In the genomic region with DNA sequence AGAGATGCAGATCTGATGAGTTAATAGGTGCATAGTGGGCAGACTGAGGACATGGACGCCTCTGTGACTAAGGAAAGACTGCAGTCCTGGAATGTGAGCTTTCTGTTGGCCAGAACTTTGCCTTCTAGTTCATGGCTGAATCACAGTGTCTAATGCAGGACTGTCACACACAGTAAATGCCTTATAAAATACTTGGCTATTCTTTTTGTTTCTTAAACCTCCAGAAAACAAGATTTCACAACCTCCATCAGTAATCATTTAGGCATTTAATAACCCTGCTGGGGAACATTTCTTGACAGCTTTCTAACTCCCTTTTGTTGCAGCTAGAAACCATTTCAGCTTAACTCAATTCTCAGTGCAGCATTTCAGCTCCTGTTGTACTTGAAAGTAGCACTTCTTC, we compare ENCODE assay signal across 10 cellular contexts.
DNase-seq lines count a peak whose midpoint lies in the region; ATAC-seq and TF ChIP-seq lines count a peak whose summit lies in the region.
"Had no signal": no experiment of that assay in that cellular context is flagged by ENCODE, and none has a peak within 500 bp of the region (broad histone marks: within the 10 kb centered on the region; RNA-seq: fewer than 3 reads in every experiment).

No MANE protein-coding gene starts in this region.

- ATAC-seq in SK-N-SH treated with all-trans-retinoic acid at 6 μM for 48 hours: peak; percentile 88
- ATAC-seq in HG02852 (IDR thresholded peaks at IDR 0.05; ENCODE audit: unreplicated experiment): no peak
- ATAC-seq: stimulated activated naive CD8-positive, alpha-beta T cell treated with anti-CD3 and anti-CD28 coated beads, Interleukin-15, Interleukin-2, amounts not matched to agents 100 U/mL and 50 U/mL, for 24 hours had no signal

- no peaks in the 10 kb centered on the region for H3K4me1 Mint-ChIP-seq in nephron progenitor cell

- peak; percentile 95 for DNase-seq in EH (ENCODE audit: low read depth)
- peak; percentile 88 for DNase-seq in fibroblast of the aortic adventitia (ENCODE audit: low read depth)
- peak; percentile 33 for DNase-seq in retinal pigment epithelial cell (ENCODE audit: low read depth)
- DNase-seq in activated effector memory CD4-positive, alpha-beta T cell treated with anti-CD3 and anti-CD28 coated beads, Interleukin-2, amount 50 U/mL, for 16 hours: no peak
- DNase-seq in nephron progenitor cell: no peak
- no peak for DNase-seq in activated gamma-delta T cell treated with Interleukin-2 at 50 U/mL for 16 hours
- DNase-seq: amniotic stem cell; stimulated activated naive CD8-positive, alpha-beta T cell treated with anti-CD3 and anti-CD28 coated beads, Interleukin-15, Interleukin-2, amounts not matched to agents 100 U/mL and 50 U/mL, for 24 hours had no signal

- H3K4me3 Mint-ChIP-seq in nephron progenitor cell: no peak overlapping the region

- no peak overlapping the region for H3K27ac Mint-ChIP-seq in nephron progenitor cell

- H3K27me3 Mint-ChIP-seq in nephron progenitor cell (ENCODE audit: low read depth, poor library complexity): no peaks in the 10 kb centered on the region

- TF ChIP-seq CTCF in fibroblast of the aortic adventitia (IDR thresholded peaks at IDR 0.05; ENCODE audit: insufficient read depth, low read length) (no peak), retinal pigment epithelial cell (conservative IDR thresholded peaks at IDR 0.05; ENCODE audit: low read depth, low read length) (no peak), nephron progenitor cell (IDR thresholded peaks at IDR 0.05) (no peak)

- no peaks in the 10 kb centered on the region for H3K36me3 Mint-ChIP-seq in nephron progenitor cell (ENCODE audit: low read depth)

- H3K4me3 ChIP-seq in fibroblast of the aortic adventitia (ENCODE audit: low read depth, low read length): no peak overlapping the region
- H3K4me3 ChIP-seq in retinal pigment epithelial cell (ENCODE audit: low read length): no peak overlapping the region

- no peaks in the 10 kb centered on the region for H3K9me3 Mint-ChIP-seq in nephron progenitor cell

TF ChIP-seq in SK-N-SH treated with all-trans-retinoic acid at 6 μM for 48 hours, 23 proteins besides CTCF, POLR2A, EP300 and RAD21:
- TF ChIP-seq RARB (CRISPR knock-in tag; IDR thresholded peaks at IDR 0.05) (no peak), SNAI2 (CRISPR knock-in tag; IDR thresholded peaks at IDR 0.05) (no peak), ZNF70 (CRISPR knock-in tag; IDR thresholded peaks at IDR 0.05) (no peak), ISL1 (CRISPR knock-in tag; IDR thresholded peaks at IDR 0.05) (no peak), CSDC2 (CRISPR knock-in tag; IDR thresholded peaks at IDR 0.05) (no peak), ARNTL (CRISPR knock-in tag; IDR thresholded peaks at IDR 0.05; ENCODE audit: borderline replicate concordance, low read depth) (no peak), ZC3H10 (CRISPR knock-in tag; IDR thresholded peaks at IDR 0.05) (no peak), ESRRG (CRISPR knock-in tag; IDR thresholded peaks at IDR 0.05) (no peak), PPARA (CRISPR knock-in tag; IDR thresholded peaks at IDR 0.05; ENCODE audit: borderline replicate concordance) (no peak), ZNF8 (CRISPR knock-in tag; IDR thresholded peaks at IDR 0.05) (no peak), TOX (CRISPR knock-in tag; IDR thresholded peaks at IDR 0.05; ENCODE audit: borderline replicate concordance) (no peak), ZFP30 (CRISPR knock-in tag; IDR thresholded peaks at IDR 0.05) (no peak), ZNF565 (CRISPR knock-in tag; conservative IDR thresholded peaks at IDR 0.05; ENCODE audit: low read depth) (no peak), GLIS3 (CRISPR knock-in tag; IDR thresholded peaks at IDR 0.05) (no peak), OSR1 (CRISPR knock-in tag; IDR thresholded peaks at IDR 0.05) (no peak), ZFP3 (CRISPR knock-in tag; IDR thresholded peaks at IDR 0.05) (no peak)
- TF ChIP-seq, protein P1, sequence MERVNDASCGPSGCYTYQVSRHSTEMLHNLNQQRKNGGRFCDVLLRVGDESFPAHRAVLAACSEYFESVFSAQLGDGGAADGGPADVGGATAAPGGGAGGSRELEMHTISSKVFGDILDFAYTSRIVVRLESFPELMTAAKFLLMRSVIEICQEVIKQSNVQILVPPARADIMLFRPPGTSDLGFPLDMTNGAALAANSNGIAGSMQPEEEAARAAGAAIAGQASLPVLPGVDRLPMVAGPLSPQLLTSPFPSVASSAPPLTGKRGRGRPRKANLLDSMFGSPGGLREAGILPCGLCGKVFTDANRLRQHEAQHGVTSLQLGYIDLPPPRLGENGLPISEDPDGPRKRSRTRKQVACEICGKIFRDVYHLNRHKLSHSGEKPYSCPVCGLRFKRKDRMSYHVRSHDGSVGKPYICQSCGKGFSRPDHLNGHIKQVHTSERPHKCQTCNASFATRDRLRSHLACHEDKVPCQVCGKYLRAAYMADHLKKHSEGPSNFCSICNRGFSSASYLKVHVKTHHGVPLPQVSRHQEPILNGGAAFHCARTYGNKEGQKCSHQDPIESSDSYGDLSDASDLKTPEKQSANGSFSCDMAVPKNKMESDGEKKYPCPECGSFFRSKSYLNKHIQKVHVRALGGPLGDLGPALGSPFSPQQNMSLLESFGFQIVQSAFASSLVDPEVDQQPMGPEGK (CRISPR knock-in tag; IDR thresholded peaks at IDR 0.05; ENCODE audit: borderline replicate concordance): no peak
- TF ChIP-seq, protein P2, sequence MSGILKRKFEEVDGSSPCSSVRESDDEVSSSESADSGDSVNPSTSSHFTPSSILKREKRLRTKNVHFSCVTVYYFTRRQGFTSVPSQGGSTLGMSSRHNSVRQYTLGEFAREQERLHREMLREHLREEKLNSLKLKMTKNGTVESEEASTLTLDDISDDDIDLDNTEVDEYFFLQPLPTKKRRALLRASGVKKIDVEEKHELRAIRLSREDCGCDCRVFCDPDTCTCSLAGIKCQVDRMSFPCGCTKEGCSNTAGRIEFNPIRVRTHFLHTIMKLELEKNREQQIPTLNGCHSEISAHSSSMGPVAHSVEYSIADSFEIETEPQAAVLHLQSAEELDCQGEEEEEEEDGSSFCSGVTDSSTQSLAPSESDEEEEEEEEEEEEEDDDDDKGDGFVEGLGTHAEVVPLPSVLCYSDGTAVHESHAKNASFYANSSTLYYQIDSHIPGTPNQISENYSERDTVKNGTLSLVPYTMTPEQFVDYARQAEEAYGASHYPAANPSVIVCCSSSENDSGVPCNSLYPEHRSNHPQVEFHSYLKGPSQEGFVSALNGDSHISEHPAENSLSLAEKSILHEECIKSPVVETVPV (CRISPR knock-in tag; IDR thresholded peaks at IDR 0.05): no peak
- TF ChIP-seq, protein P3, sequence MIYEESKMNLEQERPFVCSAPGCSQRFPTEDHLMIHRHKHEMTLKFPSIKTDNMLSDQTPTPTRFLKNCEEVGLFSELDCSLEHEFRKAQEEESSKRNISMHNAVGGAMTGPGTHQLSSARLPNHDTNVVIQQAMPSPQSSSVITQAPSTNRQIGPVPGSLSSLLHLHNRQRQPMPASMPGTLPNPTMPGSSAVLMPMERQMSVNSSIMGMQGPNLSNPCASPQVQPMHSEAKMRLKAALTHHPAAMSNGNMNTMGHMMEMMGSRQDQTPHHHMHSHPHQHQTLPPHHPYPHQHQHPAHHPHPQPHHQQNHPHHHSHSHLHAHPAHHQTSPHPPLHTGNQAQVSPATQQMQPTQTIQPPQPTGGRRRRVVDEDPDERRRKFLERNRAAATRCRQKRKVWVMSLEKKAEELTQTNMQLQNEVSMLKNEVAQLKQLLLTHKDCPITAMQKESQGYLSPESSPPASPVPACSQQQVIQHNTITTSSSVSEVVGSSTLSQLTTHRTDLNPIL (CRISPR knock-in tag; IDR thresholded peaks at IDR 0.05; ENCODE audit: low read depth): no peak
- TF ChIP-seq, protein P4, sequence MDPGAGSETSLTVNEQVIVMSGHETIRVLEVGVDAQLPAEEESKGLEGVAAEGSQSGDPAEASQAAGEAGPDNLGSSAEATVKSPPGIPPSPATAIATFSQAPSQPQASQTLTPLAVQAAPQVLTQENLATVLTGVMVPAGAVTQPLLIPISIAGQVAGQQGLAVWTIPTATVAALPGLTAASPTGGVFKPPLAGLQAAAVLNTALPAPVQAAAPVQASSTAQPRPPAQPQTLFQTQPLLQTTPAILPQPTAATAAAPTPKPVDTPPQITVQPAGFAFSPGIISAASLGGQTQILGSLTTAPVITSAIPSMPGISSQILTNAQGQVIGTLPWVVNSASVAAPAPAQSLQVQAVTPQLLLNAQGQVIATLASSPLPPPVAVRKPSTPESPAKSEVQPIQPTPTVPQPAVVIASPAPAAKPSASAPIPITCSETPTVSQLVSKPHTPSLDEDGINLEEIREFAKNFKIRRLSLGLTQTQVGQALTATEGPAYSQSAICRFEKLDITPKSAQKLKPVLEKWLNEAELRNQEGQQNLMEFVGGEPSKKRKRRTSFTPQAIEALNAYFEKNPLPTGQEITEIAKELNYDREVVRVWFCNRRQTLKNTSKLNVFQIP (CRISPR knock-in tag; IDR thresholded peaks at IDR 0.05; ENCODE audit: borderline replicate concordance, low read depth): no peak

Comparison
In these comparisons a context has a peak if more than half of its experiments do, and no peak if none do; other contexts are left out.
1. DNase-seq: peak in EH (single experiment), fibroblast of the aortic adventitia (single experiment) and retinal pigment epithelial cell (single experiment); none in activated effector memory CD4-positive, alpha-beta T cell treated with anti-CD3 and anti-CD28 coated beads, Interleukin-2, amount 50 U/mL, for 16 hours (single experiment), nephron progenitor cell (single experiment) and activated gamma-delta T cell treated with Interleukin-2 at 50 U/mL for 16 hours (single experiment).